ENCODE assay signal across 19 cellular contexts in genomic region chr9:75084081-75084672, GRCh38. TPM values are rescaled to one million over a fixed set of nuclear protein-coding genes. Genes with fewer than 3 reads are reported as not detected.
A peak's percentile ranks its signal among the peaks of the same experiment; 100 is the strongest.
DNase-seq lines count a peak whose midpoint lies in the region; ATAC-seq and TF ChIP-seq lines count a peak whose summit lies in the region.
"Had no signal": no experiment of that assay in that cellular context is flagged by ENCODE, and none has a peak within 500 bp of the region (broad histone marks: within the 10 kb centered on the region; RNA-seq: fewer than 3 reads in every experiment).

No MANE protein-coding gene starts in this region.

- H3K36me3 ChIP-seq in breast epithelium (no peaks in the 10 kb centered on the region), mucosa of stomach (ENCODE audit: control insufficient read depth, insufficient read depth, low read length) (no peaks in the 10 kb centered on the region), upper lobe of right lung (peaks cover 33% of the 10 kb centered on the region), esophagus muscularis mucosa (peaks cover 0 to 19% (median 6%) of the 10 kb centered on the region in 4 donors), colonic mucosa (no peaks in the 10 kb centered on the region)
- H3K36me3 ChIP-seq: cardiac muscle cell, right atrium auricular region had no signal

- CTCF ChIA-PET in activated naive CD4-positive, alpha-beta T cell treated with anti-CD3 and anti-CD28 coated beads for 36 hours (lab: Charles Lee), result interaction anchor here (0.7 to 1.8 kb wide), 2 partner anchors 8 to 1220 kb away, joined by 3 to 7 read pairs; no protein-coding TSS in a partner anchor

- H3K9me3 ChIP-seq in breast epithelium, result no peaks in the 10 kb centered on the region
- H3K9me3 ChIP-seq in mucosa of stomach (ENCODE audit: control insufficient read depth, low read length), result no peaks in the 10 kb centered on the region
- H3K9me3 ChIP-seq in upper lobe of right lung, result no peaks in the 10 kb centered on the region
- no peaks in the 10 kb centered on the region for H3K9me3 ChIP-seq in esophagus muscularis mucosa
- no peaks in the 10 kb centered on the region for H3K9me3 ChIP-seq in colonic mucosa
- H3K9me3 ChIP-seq: right atrium auricular region had no signal

- TF ChIP-seq CTCF in breast epithelium (IDR thresholded peaks at IDR 0.05), result no peak
- no peak for TF ChIP-seq CTCF in upper lobe of right lung (IDR thresholded peaks at IDR 0.05)
- TF ChIP-seq CTCF in esophagus muscularis mucosa (IDR thresholded peaks at IDR 0.05), result no peak
- no peak for TF ChIP-seq CTCF in colonic mucosa (IDR thresholded peaks at IDR 0.05)

- peaks cover 0 to 12% of the 10 kb centered on the region in 2 donors for H3K4me1 ChIP-seq in breast epithelium
- peaks cover 31% of the 10 kb centered on the region for H3K4me1 ChIP-seq in mucosa of stomach (ENCODE audit: control insufficient read depth, insufficient read depth, low read length)
- peaks cover 38% of the 10 kb centered on the region for H3K4me1 ChIP-seq in upper lobe of right lung
- peaks cover 9 to 28% (median 21%) of the 10 kb centered on the region in 4 donors for H3K4me1 ChIP-seq in esophagus muscularis mucosa
- H3K4me1 ChIP-seq in colonic mucosa, result peaks cover 15% of the 10 kb centered on the region

- TF ChIP-seq EP300 in esophagus muscularis mucosa (IDR thresholded peaks at IDR 0.05), result no peak

- peak overlapping the region; percentile 27 for H3K27ac Mint-ChIP-seq in activated naive CD4-positive, alpha-beta T cell treated with anti-CD3 and anti-CD28 coated beads for 36 hours
- H3K27ac Mint-ChIP-seq: naive B cell; stimulated activated memory B cell treated with anti-CD40 and anti-IgM and Interleukin-4, amounts not matched to agents 10 μg/mL and 1 μg/mL and 100 μg/mL, for 72 hours had no signal

- H3K27me3 Mint-ChIP-seq in activated naive CD4-positive, alpha-beta T cell treated with anti-CD3 and anti-CD28 coated beads for 36 hours (ENCODE audit: low read depth), result no peaks in the 10 kb centered on the region
- H3K27me3 Mint-ChIP-seq: naive B cell; stimulated activated memory B cell treated with anti-CD40 and anti-IgM and Interleukin-4, amounts not matched to agents 10 μg/mL and 1 μg/mL and 100 μg/mL, for 72 hours had no signal

- H3K4me3 Mint-ChIP-seq in activated naive CD4-positive, alpha-beta T cell treated with anti-CD3 and anti-CD28 coated beads for 36 hours, result no peak overlapping the region
- H3K4me3 Mint-ChIP-seq: stimulated activated memory B cell treated with anti-CD40 and anti-IgM and Interleukin-4, amounts not matched to agents 10 μg/mL and 1 μg/mL and 100 μg/mL, for 72 hours had no signal

- ATAC-seq in upper lobe of right lung, result no peak
- ATAC-seq: stimulated activated memory B cell treated with anti-CD40 and anti-IgM and Interleukin-4, amounts not matched to agents 10 μg/mL and 1 μg/mL and 100 μg/mL, for 72 hours had no signal

- H3K27ac ChIP-seq in breast epithelium (peak overlapping the region; percentile 64 to 67), upper lobe of right lung (peak overlapping the region; percentile 71), esophagus muscularis mucosa (replicated peaks in 1 of 4) (no peak overlapping the region), colonic mucosa (no peak overlapping the region)

- WGBS in esophagus muscularis mucosa, result 74% methylated on average over 5 of the region's 5 CpGs

- H3K9me3 Mint-ChIP-seq in activated naive CD4-positive, alpha-beta T cell treated with anti-CD3 and anti-CD28 coated beads for 36 hours, result no peaks in the 10 kb centered on the region
- H3K9me3 Mint-ChIP-seq: naive B cell; stimulated activated memory B cell treated with anti-CD40 and anti-IgM and Interleukin-4, amounts not matched to agents 10 μg/mL and 1 μg/mL and 100 μg/mL, for 72 hours had no signal

- TF ChIP-seq POLR2A in breast epithelium (IDR thresholded peaks at IDR 0.05), result no peak
- TF ChIP-seq POLR2A in esophagus muscularis mucosa (IDR thresholded peaks at IDR 0.05; ENCODE audit: low read depth), result no peak

- DNase-seq in activated naive CD4-positive, alpha-beta T cell treated with anti-CD3 and anti-CD28 coated beads for 36 hours, result no peak
- DNase-seq in activated naive CD4-positive, alpha-beta T cell treated with anti-CD3 and anti-CD28 coated beads, Interleukin-2, amount 50 U/mL, for 16 hours, result no peak
- no peak for DNase-seq in breast epithelium (ENCODE audit: low spot score in 2 of 2)
- DNase-seq in upper lobe of right lung, result no peak
- DNase-seq in esophagus muscularis mucosa (ENCODE audit: extremely low spot score), result no peak
- DNase-seq in D341Med (ENCODE audit: low spot score), result no peak
- DNase-seq in colonic mucosa, result no peak
- DNase-seq: ACHN; activated CD4-positive, alpha-beta T cell treated with anti-CD3 and anti-CD28 coated beads, Interleukin-2, amount 50 U/mL, for 48 hours; Calu3; HCEC 1CT; head of caudate nucleus; naive B cell; NCI-H2081; stimulated activated CD4-positive, alpha-beta T cell treated with anti-CD3 and anti-CD28 coated beads, Interleukin-4, amount 100 ng/mL, for 4 hours had no signal

- peaks cover 9% of the 10 kb centered on the region for H3K36me3 Mint-ChIP-seq in activated naive CD4-positive, alpha-beta T cell treated with anti-CD3 and anti-CD28 coated beads for 36 hours (ENCODE audit: low read depth)
- H3K36me3 Mint-ChIP-seq: naive B cell had no signal

- H3K4me1 Mint-ChIP-seq in activated naive CD4-positive, alpha-beta T cell treated with anti-CD3 and anti-CD28 coated beads for 36 hours (ENCODE audit: low read depth), result peaks cover 32% of the 10 kb centered on the region

- H3K9ac ChIP-seq in mucosa of stomach (ENCODE audit: low read length) (peak overlapping the region; percentile 56), colonic mucosa (ENCODE audit: low read depth in 2 of 2, low read length in 2 of 2) (peak overlapping the region in 1 of 2 donors; percentile 55)

- intact Hi-C loops in activated naive CD4-positive, alpha-beta T cell treated with anti-CD3 and anti-CD28 coated beads for 36 hours (cut with micrococcal nuclease), result no loop called here
- intact Hi-C loops in breast epithelium (cut with DNase I; ENCODE audit: low total_unique reads) (no loop called here), upper lobe of right lung (cut with DNase I) (no loop called here), esophagus muscularis mucosa (cut with DNase I) (no loop called here), colonic mucosa (cut with DNase I) (no loop called here)

- no peak overlapping the region for H3K4me3 ChIP-seq in breast epithelium
- H3K4me3 ChIP-seq in mucosa of stomach (ENCODE audit: low read length), result no peak overlapping the region
- no peak overlapping the region for H3K4me3 ChIP-seq in upper lobe of right lung
- no peak overlapping the region for H3K4me3 ChIP-seq in esophagus muscularis mucosa
- H3K4me3 ChIP-seq in colonic mucosa, result no peak overlapping the region
- H3K4me3 ChIP-seq: cardiac muscle cell, right atrium auricular region had no signal

- no peaks in the 10 kb centered on the region for H3K27me3 ChIP-seq in breast epithelium
- no peaks in the 10 kb centered on the region for H3K27me3 ChIP-seq in mucosa of stomach (ENCODE audit: control insufficient read depth, insufficient read depth, low read length)
- H3K27me3 ChIP-seq in upper lobe of right lung, result no peaks in the 10 kb centered on the region
- H3K27me3 ChIP-seq in esophagus muscularis mucosa, result no peaks in the 10 kb centered on the region
- H3K27me3 ChIP-seq in colonic mucosa, result no peaks in the 10 kb centered on the region
- H3K27me3 ChIP-seq: cardiac muscle cell, right atrium auricular region had no signal

RNA-seq across cellular contexts. Expression of gene NMRK1, which starts 3.8 kb away (rescaled TPM):
- total RNA-seq in activated naive CD4-positive, alpha-beta T cell treated with anti-CD3 and anti-CD28 coated beads for 36 hours, result 10 to 100 TPM; 20.6 to 22.6 TPM
- total RNA-seq in breast epithelium, result 10 to 100 TPM; 21.8 to 27.9 (median 27.7) TPM
- total RNA-seq in upper lobe of right lung, result 40.4 TPM
- 10 to 100 TPM in 2 of 4 donors, 1 to 10 TPM in 2; 5.4 to 18.3 (median 10.0) TPM for total RNA-seq in esophagus muscularis mucosa
- 10 to 100 TPM; 21.3 to 24.6 TPM for total RNA-seq in colonic mucosa

RNA-seq across cellular contexts. Expression of gene OSTF1, which starts 4.1 kb away (rescaled TPM):
- total RNA-seq in activated naive CD4-positive, alpha-beta T cell treated with anti-CD3 and anti-CD28 coated beads for 36 hours, result 100 to 1,000 TPM; 102 to 104 TPM
- 10 to 100 TPM; 26.9 to 38.9 (median 36.4) TPM for total RNA-seq in breast epithelium
- total RNA-seq in upper lobe of right lung, result 77.8 TPM
- 10 to 100 TPM; 22.9 to 29.3 (median 26.9) TPM for total RNA-seq in esophagus muscularis mucosa
- 10 to 100 TPM; 57.4 to 85.7 TPM for total RNA-seq in colonic mucosa

RNA-seq across cellular contexts. Expression of gene CARNMT1, which starts 56.1 kb away (rescaled TPM):
- 10 to 100 TPM; 17.7 to 24.0 TPM for total RNA-seq in activated naive CD4-positive, alpha-beta T cell treated with anti-CD3 and anti-CD28 coated beads for 36 hours
- total RNA-seq in breast epithelium, result 10 to 100 TPM; 12.3 to 31.8 (median 29.9) TPM
- 15.7 TPM for total RNA-seq in upper lobe of right lung
- total RNA-seq in esophagus muscularis mucosa, result 10 to 100 TPM in 3 of 4 donors, 1 to 10 TPM in 1; 8.5 to 13.8 (median 11.1) TPM
- total RNA-seq in colonic mucosa, result 10 to 100 TPM; 21.6 to 22.9 TPM

Comparison
In these comparisons a context has a peak if more than half of its experiments do, and no peak if none do; other contexts are left out.
1. H3K27ac ChIP-seq: peak in breast epithelium (2 of 2) and upper lobe of right lung (single experiment); none in esophagus muscularis mucosa (0 of 4) and colonic mucosa (single experiment).